1 cellular context compared by ENCODE assay signal in the genomic region with DNA sequence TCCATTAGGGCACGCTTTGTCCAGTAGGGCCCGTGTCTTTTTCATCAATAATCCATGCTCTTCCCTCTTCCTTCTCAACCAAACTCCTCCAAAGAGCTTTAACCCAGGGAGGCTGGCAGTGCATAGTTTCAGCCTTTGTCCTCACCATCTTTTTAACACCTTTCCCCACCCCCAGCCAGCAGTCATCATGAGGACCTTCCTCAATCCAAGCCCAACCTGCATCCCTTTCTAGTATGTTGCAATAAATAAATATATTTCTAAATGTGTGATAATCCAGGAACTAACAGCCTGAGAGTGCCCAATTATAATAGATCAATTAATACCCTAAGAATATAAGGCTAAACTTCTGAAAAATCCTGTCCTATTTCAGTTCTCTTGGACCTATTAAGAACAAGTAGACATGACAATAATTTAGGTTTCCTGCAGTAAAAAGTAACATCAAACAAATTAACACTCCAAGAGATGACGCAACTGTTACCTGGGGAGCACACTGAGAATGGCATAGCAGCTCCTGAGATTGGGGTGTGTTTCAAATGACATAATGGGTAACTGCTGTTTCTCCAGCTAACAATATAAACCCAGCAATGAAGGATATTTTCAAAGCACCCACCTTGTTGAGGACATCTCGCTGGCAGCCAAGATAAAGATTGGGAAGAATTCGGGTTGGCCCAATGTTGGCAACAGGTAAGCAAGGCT.
TF ChIP-seq lines count a peak whose summit lies in the region.

No MANE protein-coding gene starts in this region.

TF ChIP-seq in liver, 16 proteins besides CTCF, POLR2A, EP300 and RAD21 (continued from another document):
- TF ChIP-seq, protein P1, sequence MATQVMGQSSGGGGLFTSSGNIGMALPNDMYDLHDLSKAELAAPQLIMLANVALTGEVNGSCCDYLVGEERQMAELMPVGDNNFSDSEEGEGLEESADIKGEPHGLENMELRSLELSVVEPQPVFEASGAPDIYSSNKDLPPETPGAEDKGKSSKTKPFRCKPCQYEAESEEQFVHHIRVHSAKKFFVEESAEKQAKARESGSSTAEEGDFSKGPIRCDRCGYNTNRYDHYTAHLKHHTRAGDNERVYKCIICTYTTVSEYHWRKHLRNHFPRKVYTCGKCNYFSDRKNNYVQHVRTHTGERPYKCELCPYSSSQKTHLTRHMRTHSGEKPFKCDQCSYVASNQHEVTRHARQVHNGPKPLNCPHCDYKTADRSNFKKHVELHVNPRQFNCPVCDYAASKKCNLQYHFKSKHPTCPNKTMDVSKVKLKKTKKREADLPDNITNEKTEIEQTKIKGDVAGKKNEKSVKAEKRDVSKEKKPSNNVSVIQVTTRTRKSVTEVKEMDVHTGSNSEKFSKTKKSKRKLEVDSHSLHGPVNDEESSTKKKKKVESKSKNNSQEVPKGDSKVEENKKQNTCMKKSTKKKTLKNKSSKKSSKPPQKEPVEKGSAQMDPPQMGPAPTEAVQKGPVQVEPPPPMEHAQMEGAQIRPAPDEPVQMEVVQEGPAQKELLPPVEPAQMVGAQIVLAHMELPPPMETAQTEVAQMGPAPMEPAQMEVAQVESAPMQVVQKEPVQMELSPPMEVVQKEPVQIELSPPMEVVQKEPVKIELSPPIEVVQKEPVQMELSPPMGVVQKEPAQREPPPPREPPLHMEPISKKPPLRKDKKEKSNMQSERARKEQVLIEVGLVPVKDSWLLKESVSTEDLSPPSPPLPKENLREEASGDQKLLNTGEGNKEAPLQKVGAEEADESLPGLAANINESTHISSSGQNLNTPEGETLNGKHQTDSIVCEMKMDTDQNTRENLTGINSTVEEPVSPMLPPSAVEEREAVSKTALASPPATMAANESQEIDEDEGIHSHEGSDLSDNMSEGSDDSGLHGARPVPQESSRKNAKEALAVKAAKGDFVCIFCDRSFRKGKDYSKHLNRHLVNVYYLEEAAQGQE (IDR thresholded peaks at IDR 0.05) = no peak
- TF ChIP-seq, protein P2, sequence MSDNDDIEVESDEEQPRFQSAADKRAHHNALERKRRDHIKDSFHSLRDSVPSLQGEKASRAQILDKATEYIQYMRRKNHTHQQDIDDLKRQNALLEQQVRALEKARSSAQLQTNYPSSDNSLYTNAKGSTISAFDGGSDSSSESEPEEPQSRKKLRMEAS (IDR thresholded peaks at IDR 0.05) = no peak
- no peak for TF ChIP-seq EGR1 (IDR thresholded peaks at IDR 0.05; ENCODE audit: low read depth in 2 of 2)
- TF ChIP-seq YY1 (IDR thresholded peaks at IDR 0.05) = peak; percentile 59
- no peak for TF ChIP-seq SP1 (IDR thresholded peaks at IDR 0.05)
- TF ChIP-seq ZBTB33 (IDR thresholded peaks at IDR 0.05) = peak; percentile 20
- no peak for TF ChIP-seq FOXA2 (IDR thresholded peaks at IDR 0.05)
